Comparison of ENCODE assay signal across 21 cellular contexts in the genomic region with DNA sequence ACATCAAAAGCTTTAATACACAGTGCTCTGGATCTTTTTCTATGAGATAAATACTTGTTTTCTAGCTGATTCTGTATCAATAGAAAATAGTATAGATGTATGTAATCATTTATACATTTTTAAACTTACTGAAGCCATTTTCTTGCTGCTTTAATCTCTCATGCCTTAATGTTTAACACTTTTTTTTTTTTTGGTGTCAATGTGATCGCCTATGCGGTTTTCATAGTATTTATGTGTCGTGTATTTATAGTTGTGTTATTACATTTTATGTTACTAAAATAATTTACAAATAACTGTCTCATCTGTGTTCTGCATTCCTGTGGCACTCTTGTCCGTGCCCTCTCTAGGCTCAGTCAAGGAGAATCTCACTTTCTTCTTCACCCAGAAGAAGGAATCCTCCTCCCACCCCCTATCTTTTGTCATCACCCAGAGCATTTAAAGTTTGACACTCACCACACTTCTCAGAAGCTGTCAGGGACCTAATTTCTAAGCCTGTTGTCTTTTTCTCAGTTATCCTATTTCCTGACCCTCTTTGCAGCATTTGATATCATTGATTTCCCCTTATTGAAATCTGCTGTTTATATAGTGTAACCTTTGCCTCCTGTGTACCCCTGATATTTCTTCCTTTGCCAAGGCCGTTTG. TPM values are rescaled to one million over a fixed set of nuclear protein-coding genes. Genes with fewer than 3 reads are reported as not detected.
DNase-seq lines count a peak whose midpoint lies in the region; ATAC-seq and TF ChIP-seq lines count a peak whose summit lies in the region.
"Had no signal": no experiment of that assay in that cellular context is flagged by ENCODE, and none has a peak within 500 bp of the region (broad histone marks: within the 10 kb centered on the region; RNA-seq: fewer than 3 reads in every experiment).

No MANE protein-coding gene starts in this region.

- H3K4me1 ChIP-seq in CD4-positive, alpha-beta memory T cell (ENCODE audit: insufficient read depth, low read length), result peaks cover 16% of the 10 kb centered on the region
- H3K4me1 ChIP-seq in IMR-90 (ENCODE audit: control insufficient read depth, insufficient read depth, low read length), result peaks cover 22% of the 10 kb centered on the region
- H3K4me1 ChIP-seq in naive thymus-derived CD4-positive, alpha-beta T cell (ENCODE audit: control insufficient read depth in 2 of 2, insufficient read depth in 2 of 2, low read length in 2 of 2), result peaks cover 0 to 9% of the 10 kb centered on the region in 2 donors

- H3K4me3 Mint-ChIP-seq in CD4-positive, alpha-beta memory T cell, result peak overlapping the region in 1 of 8 donors; percentile 35
- H3K4me3 Mint-ChIP-seq in activated naive CD8-positive, alpha-beta T cell treated with anti-CD3 and anti-CD28 coated beads for 36 hours, result no peak overlapping the region
- peak overlapping the region in 1 of 10 donors; percentile 30 for H3K4me3 Mint-ChIP-seq in naive thymus-derived CD4-positive, alpha-beta T cell
- H3K4me3 Mint-ChIP-seq: CD14-positive monocyte had no signal

- H3K4me2 ChIP-seq in IMR-90 (ENCODE audit: low read depth, low read length), result no peak overlapping the region

- no peak overlapping the region for H3K18ac ChIP-seq in IMR-90 (ENCODE audit: low read depth, low read length)

- H3K27me3 Mint-ChIP-seq in CD4-positive, alpha-beta memory T cell, result no peaks in the 10 kb centered on the region
- no peaks in the 10 kb centered on the region for H3K27me3 Mint-ChIP-seq in activated naive CD8-positive, alpha-beta T cell treated with anti-CD3 and anti-CD28 coated beads for 36 hours
- no peaks in the 10 kb centered on the region for H3K27me3 Mint-ChIP-seq in naive thymus-derived CD4-positive, alpha-beta T cell

- dilution Hi-C loops in IMR-90 (cut with HindIII; ENCODE audit: low sequenced_read_pairs, unreplicated experiment), result no loop called here

- no peak for ATAC-seq in IMR-90 (ENCODE audit: low read depth)
- ATAC-seq in naive thymus-derived CD4-positive, alpha-beta T cell, result no peak

- CTCF ChIA-PET in CD4-positive, alpha-beta memory T cell (lab: Charles Lee; ENCODE audit: partially characterized antibody), result interaction anchor here (0.6 to 8.4 kb wide), 12 partner anchors 7 to 521 kb away, joined by 3 to 200 read pairs (median 8); a partner anchor contains a TSS
- CTCF ChIA-PET in IMR-90 (lab: Yijun Ruan, JAX), result interaction anchor here (1.3 kb wide), 1 partner anchor 56 kb away, joined by 3 read pairs; no protein-coding TSS in a partner anchor
- CTCF ChIA-PET in naive thymus-derived CD4-positive, alpha-beta T cell (lab: Charles Lee), result interaction anchor here (0.6 to 7.2 kb wide), 9 partner anchors 13 to 995 kb away, joined by 3 to 133 read pairs (median 4); a partner anchor contains a TSS

- H3K9me1 ChIP-seq in IMR-90 (ENCODE audit: insufficient read depth, low read length), result peaks cover 7% of the 10 kb centered on the region; the same call in 1 of the 2 replicates

- no peaks in the 10 kb centered on the region for H3K79me1 ChIP-seq in IMR-90 (ENCODE audit: low read depth in 1 of 2, low read length in 2 of 2)

- no peaks in the 10 kb centered on the region for H3K36me3 ChIP-seq in CD4-positive, alpha-beta memory T cell (ENCODE audit: insufficient read depth, low read length)
- H3K36me3 ChIP-seq in IMR-90 (ENCODE audit: control insufficient read depth, insufficient read depth, low read length), result no peaks in the 10 kb centered on the region
- H3K36me3 ChIP-seq in naive thymus-derived CD4-positive, alpha-beta T cell (ENCODE audit: control insufficient read depth in 2 of 3, insufficient read depth in 3 of 3, low read length in 3 of 3), result no peaks in the 10 kb centered on the region

- no peak overlapping the region for H3K23ac ChIP-seq in IMR-90 (ENCODE audit: low read depth, low read length)

- no peak overlapping the region for H3K9ac ChIP-seq in IMR-90 (ENCODE audit: low read depth, low read length)
- H3K9ac ChIP-seq: GM23248 had no signal

- no peak for DNase-seq in CD4-positive, alpha-beta memory T cell
- DNase-seq in IMR-90, result no peak
- DNase-seq in activated naive CD8-positive, alpha-beta T cell treated with anti-CD3 and anti-CD28 coated beads for 36 hours, result no peak
- DNase-seq in naive thymus-derived CD4-positive, alpha-beta T cell, result no peak
- DNase-seq in cardiac septum (ENCODE audit: low spot score), result no peak
- no peak for DNase-seq in DMS53 (lab: John Stamatoyannopoulos, UW)
- DNase-seq in OCI-M1 (lab: John Stamatoyannopoulos, UW), result no peak
- DNase-seq: ACHN; AML-193; Calu3; GM23248; HCEC 1CT; NCI-H1105 treated with DMSO at 0.1 percent for 48 hours; NCI-H1694 treated with DMSO at 0.1 percent for 48 hours; NCI-H69; NK-92 treated with Interleukin-12 subunit alpha and Interleukin-12 subunit beta, amount 100 ng/mL, for 24 hours; SHP77 treated with DMSO at 0.1 percent for 48 hours had no signal

- no peak overlapping the region for H3K14ac ChIP-seq in IMR-90 (replicated peaks; ENCODE audit: low read depth, low read length)

- H3K9me3 ChIP-seq in CD4-positive, alpha-beta memory T cell (ENCODE audit: control insufficient read depth in 1 of 2, low read length in 2 of 2), result no peaks in the 10 kb centered on the region
- peaks cover 3% of the 10 kb centered on the region for H3K9me3 ChIP-seq in IMR-90 (ENCODE audit: control insufficient read depth, insufficient read depth, low read length)
- H3K9me3 ChIP-seq in naive thymus-derived CD4-positive, alpha-beta T cell (ENCODE audit: control insufficient read depth in 2 of 3, low read length in 3 of 3), result no peaks in the 10 kb centered on the region

- H2BK15ac ChIP-seq in IMR-90 (ENCODE audit: low read depth, low read length), result no peak overlapping the region

- peaks cover 17 to 31% (median 24%) of the 10 kb centered on the region in 4 donors for H3K4me1 Mint-ChIP-seq in CD4-positive, alpha-beta memory T cell
- H3K4me1 Mint-ChIP-seq in activated naive CD8-positive, alpha-beta T cell treated with anti-CD3 and anti-CD28 coated beads for 36 hours, result peaks cover 45% of the 10 kb centered on the region
- H3K4me1 Mint-ChIP-seq in naive thymus-derived CD4-positive, alpha-beta T cell, result peaks cover 9 to 47% (median 31%) of the 10 kb centered on the region in 7 donors

- H3K9me3 Mint-ChIP-seq in CD4-positive, alpha-beta memory T cell, result peaks cover 2 to 15% (median 6%) of the 10 kb centered on the region in 8 donors
- H3K9me3 Mint-ChIP-seq in activated naive CD8-positive, alpha-beta T cell treated with anti-CD3 and anti-CD28 coated beads for 36 hours, result peaks cover 23% of the 10 kb centered on the region
- peaks cover 0 to 30% (median 9%) of the 10 kb centered on the region in 11 donors for H3K9me3 Mint-ChIP-seq in naive thymus-derived CD4-positive, alpha-beta T cell

- H3K27ac Mint-ChIP-seq in CD4-positive, alpha-beta memory T cell, result peak overlapping the region in 6 of 7 donors; percentile 2 to 89 (median 20)
- peak overlapping the region; percentile 44 for H3K27ac Mint-ChIP-seq in activated naive CD8-positive, alpha-beta T cell treated with anti-CD3 and anti-CD28 coated beads for 36 hours
- peak overlapping the region in 6 of 9 donors; percentile 3 to 56 (median 15) for H3K27ac Mint-ChIP-seq in naive thymus-derived CD4-positive, alpha-beta T cell

- H2AFZ ChIP-seq in IMR-90 (replicated peaks; ENCODE audit: low read length, poor library complexity), result no peak overlapping the region
- H2AFZ ChIP-seq: GM23248 had no signal

- no CpG with 5 or more reads among the region's 5 CpGs for WGBS in IMR-90 (ENCODE audit: extremely low coverage in 2 of 2, insufficient read length in 1 of 2), 2 experiments

- no peak for TF ChIP-seq CTCF in IMR-90 (conservative IDR thresholded peaks at IDR 0.05; ENCODE audit: low read depth, low read length)

- TF ChIP-seq POLR2A in IMR-90 (IDR thresholded peaks at IDR 0.05; ENCODE audit: low read depth, low read length), result no peak

- intact Hi-C loops in CD4-positive, alpha-beta memory T cell (cut with micrococcal nuclease), result no loop called here
- intact Hi-C loops in IMR-90 (cut with micrococcal nuclease), result no loop called here
- intact Hi-C loops in naive thymus-derived CD4-positive, alpha-beta T cell (cut with micrococcal nuclease), result no loop called here
- intact Hi-C loops in cardiac septum (cut with DNase I), result loop anchor here (10.0 kb wide), 1 partner anchor 210 kb away; no protein-coding TSS in a partner anchor

- 0 out of 2 replicates have a peak overlapping the region, but pooled peaks have one; percentile 7 for H2BK120ac ChIP-seq in IMR-90 (ENCODE audit: low read depth, low read length)

- no peak overlapping the region for H4K8ac ChIP-seq in IMR-90 (ENCODE audit: low read depth in 2 of 2, low read length in 2 of 2)

- H3K36me3 Mint-ChIP-seq in CD4-positive, alpha-beta memory T cell, result peaks cover 0 to 20% of the 10 kb centered on the region in 2 donors
- peaks cover 41% of the 10 kb centered on the region for H3K36me3 Mint-ChIP-seq in activated naive CD8-positive, alpha-beta T cell treated with anti-CD3 and anti-CD28 coated beads for 36 hours
- peaks cover 4 to 35% (median 9%) of the 10 kb centered on the region in 5 donors for H3K36me3 Mint-ChIP-seq in naive thymus-derived CD4-positive, alpha-beta T cell

- no TSS peak for BruUV-seq in IMR-90 (replicated peaks; lab: Mats Ljungman, UMichigan)

- H3K56ac ChIP-seq in IMR-90 (ENCODE audit: extremely low read depth, insufficient read depth, low read length), result no peak overlapping the region

- H2AK9ac ChIP-seq in IMR-90 (replicated peaks; ENCODE audit: low read depth, low read length, poor library complexity), result no peak overlapping the region

- in situ Hi-C loops in IMR-90 (cut with MboI; ENCODE audit: low sequenced_read_pairs), result loop anchor here (10.0 kb wide), 1 partner anchor 210 kb away; no protein-coding TSS in a partner anchor

- H4K20me1 ChIP-seq in IMR-90 (ENCODE audit: insufficient read depth, low read length), result no peaks in the 10 kb centered on the region

- no peak overlapping the region for H4K91ac ChIP-seq in IMR-90 (ENCODE audit: insufficient read depth, low read depth, low read length)

- no peak for TF ChIP-seq RAD21 in IMR-90 (IDR thresholded peaks at IDR 0.05; ENCODE audit: low read length)

- H4K5ac ChIP-seq in IMR-90 (ENCODE audit: low read depth, low read length), result no peak overlapping the region

- no peak overlapping the region for H3K4me3 ChIP-seq in CD4-positive, alpha-beta memory T cell (ENCODE audit: low read length in 2 of 2)
- H3K4me3 ChIP-seq in IMR-90 (ENCODE audit: insufficient read depth, low read depth, low read length), result no peak overlapping the region
- no peak overlapping the region for H3K4me3 ChIP-seq in naive thymus-derived CD4-positive, alpha-beta T cell (ENCODE audit: low read length)
- H3K4me3 ChIP-seq: GM23248 had no signal

- no peak overlapping the region for H2BK5ac ChIP-seq in IMR-90 (ENCODE audit: low read depth, low read length, poor library complexity, severe bottlenecking)

- H2AK5ac ChIP-seq in IMR-90 (ENCODE audit: low read depth, low read length), result no peak overlapping the region

- no peak overlapping the region for H3K27ac ChIP-seq in CD4-positive, alpha-beta memory T cell (ENCODE audit: low read depth, low read length)
- no peak overlapping the region for H3K27ac ChIP-seq in IMR-90 (ENCODE audit: insufficient read depth, low read length)
- no peak overlapping the region for H3K27ac ChIP-seq in naive thymus-derived CD4-positive, alpha-beta T cell (ENCODE audit: low read depth, low read length)
- H3K27ac ChIP-seq: GM23248 had no signal

- POLR2A ChIA-PET in CD4-positive, alpha-beta memory T cell (lab: Charles Lee; ENCODE audit: partially characterized antibody), result interaction anchor here (1.2 kb wide), 1 partner anchor 23 kb away, joined by 5 read pairs; no protein-coding TSS in a partner anchor
- POLR2A ChIA-PET in IMR-90 (lab: Charles Lee; ENCODE audit: unreplicated experiment), result no interaction called here
- POLR2A ChIA-PET in naive thymus-derived CD4-positive, alpha-beta T cell (lab: Charles Lee), result interaction anchor here (0.6 to 1.0 kb wide), 4 partner anchors 8 to 54 kb away, joined by 3 read pairs; a partner anchor contains a TSS

- no peak overlapping the region for H3K4ac ChIP-seq in IMR-90 (ENCODE audit: low read depth, low read length)

- no peaks in the 10 kb centered on the region for H3K27me3 ChIP-seq in CD4-positive, alpha-beta memory T cell (ENCODE audit: insufficient read depth, low read length)
- no peaks in the 10 kb centered on the region for H3K27me3 ChIP-seq in IMR-90 (ENCODE audit: control insufficient read depth, insufficient read depth, low read length)
- no peaks in the 10 kb centered on the region for H3K27me3 ChIP-seq in naive thymus-derived CD4-positive, alpha-beta T cell (ENCODE audit: control insufficient read depth in 2 of 2, insufficient read depth in 2 of 2, low read length in 2 of 2)

- H2BK20ac ChIP-seq in IMR-90 (ENCODE audit: low read depth, low read length), result no peak overlapping the region

RNA-seq across cellular contexts. Expression of a gene that starts 21.4 kb away (rescaled TPM):
- 100 to 1,000 TPM; 116 to 129 TPM for total RNA-seq in CD4-positive, alpha-beta memory T cell
- 100 to 1,000 TPM; 123 to 156 TPM for polyA plus RNA-seq in CD4-positive, alpha-beta memory T cell
- total RNA-seq in IMR-90 (2012; rRNA removed), result not detected in 2 replicates
- not detected in 2 replicates for polyA plus RNA-seq in IMR-90 (2012; rRNA removed)
- polyA plus RNA-seq in IMR-90 (2012; cell fraction: cytosol; rRNA removed), result not detected in 2 replicates
- polyA plus RNA-seq in IMR-90 (2012; cell fraction: nucleus; rRNA removed; ENCODE audit: low replicate concordance), result not detected in 2 replicates
- total RNA-seq in activated naive CD8-positive, alpha-beta T cell treated with anti-CD3 and anti-CD28 coated beads for 36 hours, result 100 to 1,000 TPM; 131 to 134 TPM
- total RNA-seq in naive thymus-derived CD4-positive, alpha-beta T cell, result 100 to 1,000 TPM in 1 of 5 experiments, 10 to 100 TPM in 4; 16.0 to 251 (median 63.4) TPM
- polyA plus RNA-seq in naive thymus-derived CD4-positive, alpha-beta T cell, result 100 to 1,000 TPM in 1 of 2 donors, 10 to 100 TPM in 1; 65.5 to 162 TPM
- 0.32 TPM for total RNA-seq in cardiac septum
- total RNA-seq: Calu3, GM23248, HT1080, OCI-LY7, RPMI7951 had no signal
- polyA plus RNA-seq: GM23248 had no signal

RNA-seq across cellular contexts. Expression of a gene that starts 54.0 kb away (rescaled TPM):
- 1 to 10 TPM in 1 of 2 experiments, under 1 TPM in 1; 0.94 to 1.3 TPM for total RNA-seq in CD4-positive, alpha-beta memory T cell
- 1 to 10 TPM in 1 of 2 donors, under 1 TPM in 1; 0.36 to 1.2 TPM for polyA plus RNA-seq in CD4-positive, alpha-beta memory T cell
- total RNA-seq in IMR-90 (2012; rRNA removed) (not detected in 2 replicates), cardiac septum (1.6 TPM)
- not detected in 2 replicates for polyA plus RNA-seq in IMR-90 (2012; rRNA removed)
- not detected in 2 replicates for polyA plus RNA-seq in IMR-90 (2012; cell fraction: cytosol; rRNA removed)
- not detected in 2 replicates for polyA plus RNA-seq in IMR-90 (2012; cell fraction: nucleus; rRNA removed; ENCODE audit: low replicate concordance)
- 1 to 10 TPM; 1.5 to 2.5 TPM for total RNA-seq in activated naive CD8-positive, alpha-beta T cell treated with anti-CD3 and anti-CD28 coated beads for 36 hours
- total RNA-seq in naive thymus-derived CD4-positive, alpha-beta T cell, result 1 to 10 TPM in 2 of 5 experiments, under 1 TPM in 2, not detected in 1; 0.19 to 5.7 (median 1.1) TPM
- under 1 TPM in 1 of 2 donors, not detected in 1; 0.11 TPM for polyA plus RNA-seq in naive thymus-derived CD4-positive, alpha-beta T cell
- total RNA-seq: Calu3, GM23248, HT1080, OCI-LY7, RPMI7951 had no signal
- polyA plus RNA-seq: GM23248 had no signal

Comparison
In these comparisons a context has a peak if more than half of its experiments do, and no peak if none do; other contexts are left out.
1. RNA of a gene that starts 21.4 kb away (total RNA-seq): 131 to 134 TPM in activated naive CD8-positive, alpha-beta T cell treated with anti-CD3 and anti-CD28 coated beads for 36 hours, 116 to 129 TPM in CD4-positive, alpha-beta memory T cell and 16.0 to 251 TPM in naive thymus-derived CD4-positive, alpha-beta T cell; 0.32 TPM in cardiac septum (single experiment) and not detected in IMR-90; every median in the first group is over 10 times any median in the second.
2. Peak in every context shown above with its lines, with median percentiles within 50 percentile points of each other: H3K27ac Mint-ChIP-seq.